ENCODE assay signal across 1 cellular context in the genomic region with DNA sequence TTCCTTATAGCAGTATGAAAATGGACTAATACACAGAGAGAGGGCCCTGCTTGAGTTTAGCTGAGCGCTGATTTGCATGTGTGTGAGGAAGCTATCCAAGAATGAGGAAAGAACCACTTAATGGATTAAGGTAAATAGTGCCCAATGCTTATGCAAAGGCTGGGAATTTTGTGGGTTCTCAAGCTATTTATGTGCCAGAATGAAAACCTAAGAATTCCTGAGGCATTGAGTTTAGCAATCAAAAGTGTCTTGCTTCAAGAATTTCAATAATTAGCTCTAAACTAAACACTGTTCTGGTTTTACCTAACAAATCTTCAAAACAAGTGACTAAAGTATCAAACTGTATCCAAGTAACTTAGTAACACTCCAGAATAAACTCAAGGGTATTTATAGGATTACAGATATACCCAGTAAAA.
TF ChIP-seq lines count a peak whose summit lies in the region.

No MANE protein-coding gene starts in this region.

TF ChIP-seq in SK-N-SH, 30 proteins besides CTCF, POLR2A, EP300 and RAD21 (continued from another document):
- no peak for TF ChIP-seq GATA2 (CRISPR knock-in tag; IDR thresholded peaks at IDR 0.05)
- TF ChIP-seq RFX5 (IDR thresholded peaks at IDR 0.05; ENCODE audit: low read length): no peak
- no peak for TF ChIP-seq SIN3A (IDR thresholded peaks at IDR 0.05; ENCODE audit: borderline replicate concordance, low read depth, low read length)
- no peak for TF ChIP-seq NRF1 (IDR thresholded peaks at IDR 0.05; ENCODE audit: low read depth, low read length)
- no peak for TF ChIP-seq MEF2A (IDR thresholded peaks at IDR 0.05; ENCODE audit: borderline replicate concordance, low read depth)
- no peak for TF ChIP-seq YY1 (IDR thresholded peaks at IDR 0.05; ENCODE audit: low read depth)
- no peak for TF ChIP-seq USF1 (IDR thresholded peaks at IDR 0.05; ENCODE audit: borderline replicate concordance, low read depth)
- no peak for TF ChIP-seq USF2 (IDR thresholded peaks at IDR 0.05; ENCODE audit: borderline replicate concordance, low read depth, low read length)
- TF ChIP-seq NFIC (IDR thresholded peaks at IDR 0.05; ENCODE audit: borderline replicate concordance): no peak
- TF ChIP-seq TEAD4 (IDR thresholded peaks at IDR 0.05; ENCODE audit: borderline replicate concordance, insufficient read depth): no peak
- TF ChIP-seq FOXJ3 (CRISPR knock-in tag; IDR thresholded peaks at IDR 0.05): no peak
- TF ChIP-seq, protein P1, sequence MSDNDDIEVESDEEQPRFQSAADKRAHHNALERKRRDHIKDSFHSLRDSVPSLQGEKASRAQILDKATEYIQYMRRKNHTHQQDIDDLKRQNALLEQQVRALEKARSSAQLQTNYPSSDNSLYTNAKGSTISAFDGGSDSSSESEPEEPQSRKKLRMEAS (IDR thresholded peaks at IDR 0.05; ENCODE audit: low read depth): no peak
- no peak for TF ChIP-seq RXRA (IDR thresholded peaks at IDR 0.05; ENCODE audit: borderline replicate concordance, low read depth)
- TF ChIP-seq EZH2phosphoT487 (IDR thresholded peaks at IDR 0.05; ENCODE audit: borderline replicate concordance, low read depth): no peak
